ENCODE assay signal across 1 cellular context in the genomic region with DNA sequence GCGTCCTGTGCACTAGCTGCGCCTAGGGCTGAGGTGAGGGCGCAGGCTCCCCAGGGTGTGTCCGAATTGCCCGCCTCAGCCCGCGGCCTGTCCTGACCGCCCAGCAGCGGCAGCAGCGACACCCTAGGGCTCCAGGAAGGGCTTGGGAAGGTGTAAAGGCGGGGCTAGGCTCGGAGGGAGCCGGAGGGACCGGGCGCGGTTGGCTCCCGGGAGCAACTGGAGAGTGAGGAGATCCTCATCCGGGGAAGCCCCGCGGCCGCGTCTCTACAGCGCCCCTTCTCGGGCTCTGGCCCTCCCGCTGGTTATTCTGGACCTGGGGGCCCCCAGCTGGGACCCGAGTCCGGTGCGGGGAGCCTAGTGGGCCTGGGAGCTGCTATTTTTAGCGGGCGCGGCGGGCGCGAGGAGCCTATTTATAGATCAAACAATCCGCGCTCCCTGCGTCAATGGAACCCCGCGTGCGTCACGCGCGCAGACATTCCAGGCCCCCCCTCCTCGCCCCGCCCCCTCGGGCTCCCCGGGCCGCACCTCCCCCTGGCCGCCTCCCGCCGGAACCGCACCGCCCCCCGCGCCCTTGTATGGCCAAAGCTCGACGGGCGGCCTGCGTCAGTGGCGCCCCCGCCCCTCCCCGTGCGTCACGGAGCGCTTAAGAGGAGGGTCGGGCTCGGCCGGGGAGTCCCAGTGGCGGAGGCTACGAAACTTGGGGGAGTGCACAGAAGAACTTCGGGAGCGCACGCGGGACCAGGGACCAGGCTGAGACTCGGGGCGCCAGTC.
TF ChIP-seq lines count a peak whose summit lies in the region.

A gene (plus strand): TSS at position 672 of the 771 bp plus-strand sequence. CDS start 2,887 bp downstream, outside the sequence.

TF ChIP-seq in HepG2, 621 proteins besides CTCF, POLR2A, EP300 and RAD21 (continued from another document and continues in another):
- TF ChIP-seq MXD4 (CRISPR knock-in tag; IDR thresholded peaks at IDR 0.05), result peak; percentile 57; the same call in 1 of the 2 replicates
- peak; percentile 90 for TF ChIP-seq MAZ (IDR thresholded peaks at IDR 0.05; ENCODE audit: borderline replicate concordance, low read depth, low read length)
- TF ChIP-seq MAZ (CRISPR knock-in tag; IDR thresholded peaks at IDR 0.05; ENCODE audit: low read depth), result no peak; the same call in 1 of the 2 replicates
- TF ChIP-seq ZZZ3 (CRISPR knock-in tag; IDR thresholded peaks at IDR 0.05; ENCODE audit: borderline replicate concordance), result 0 out of 2 replicates have a peak, but pooled peaks have one; percentile 46
- TF ChIP-seq ZNF607 (CRISPR knock-in tag; IDR thresholded peaks at IDR 0.05; ENCODE audit: borderline replicate concordance), result peak; percentile 6; the same call in 1 of the 2 replicates
- no peak for TF ChIP-seq ZNF652 (CRISPR knock-in tag; IDR thresholded peaks at IDR 0.05; ENCODE audit: borderline replicate concordance, low read depth)
- TF ChIP-seq ZNF432 (CRISPR knock-in tag; IDR thresholded peaks at IDR 0.05; ENCODE audit: borderline replicate concordance), result no peak
- TF ChIP-seq ZBTB20 (CRISPR knock-in tag; IDR thresholded peaks at IDR 0.05; ENCODE audit: borderline replicate concordance, low read depth), result no peak
- TF ChIP-seq ZNF737 (CRISPR knock-in tag; IDR thresholded peaks at IDR 0.05; ENCODE audit: borderline replicate concordance), result no peak
- TF ChIP-seq ZNF780A (CRISPR knock-in tag; IDR thresholded peaks at IDR 0.05), result no peak
- TF ChIP-seq KDM6A (CRISPR knock-in tag; IDR thresholded peaks at IDR 0.05; ENCODE audit: low read depth), result no peak
- TF ChIP-seq, protein P1, sequence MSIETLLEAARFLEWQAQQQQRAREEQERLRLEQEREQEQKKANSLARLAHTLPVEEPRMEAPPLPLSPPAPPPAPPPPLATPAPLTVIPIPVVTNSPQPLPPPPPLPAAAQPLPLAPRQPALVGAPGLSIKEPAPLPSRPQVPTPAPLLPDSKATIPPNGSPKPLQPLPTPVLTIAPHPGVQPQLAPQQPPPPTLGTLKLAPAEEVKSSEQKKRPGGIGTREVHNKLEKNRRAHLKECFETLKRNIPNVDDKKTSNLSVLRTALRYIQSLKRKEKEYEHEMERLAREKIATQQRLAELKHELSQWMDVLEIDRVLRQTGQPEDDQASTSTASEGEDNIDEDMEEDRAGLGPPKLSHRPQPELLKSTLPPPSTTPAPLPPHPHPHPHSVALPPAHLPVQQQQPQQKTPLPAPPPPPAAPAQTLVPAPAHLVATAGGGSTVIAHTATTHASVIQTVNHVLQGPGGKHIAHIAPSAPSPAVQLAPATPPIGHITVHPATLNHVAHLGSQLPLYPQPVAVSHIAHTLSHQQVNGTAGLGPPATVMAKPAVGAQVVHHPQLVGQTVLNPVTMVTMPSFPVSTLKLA (IDR thresholded peaks at IDR 0.05), result no peak
- no peak for TF ChIP-seq ZNF549 (CRISPR knock-in tag; IDR thresholded peaks at IDR 0.05)
- TF ChIP-seq SATB2 (CRISPR knock-in tag; IDR thresholded peaks at IDR 0.05), result no peak
- TF ChIP-seq GPN1 (CRISPR knock-in tag; IDR thresholded peaks at IDR 0.05; ENCODE audit: borderline replicate concordance), result no peak
- TF ChIP-seq FOXA3 (CRISPR knock-in tag; IDR thresholded peaks at IDR 0.05), result no peak; the same call in 1 of the 2 replicates
- TF ChIP-seq FOXP1 (IDR thresholded peaks at IDR 0.05), result no peak
- peak; percentile 9; the same call in 1 of the 2 replicates for TF ChIP-seq FOXP1 (CRISPR knock-in tag; IDR thresholded peaks at IDR 0.05)
- TF ChIP-seq RBAK (CRISPR knock-in tag; IDR thresholded peaks at IDR 0.05), result no peak
- TF ChIP-seq, protein P2, sequence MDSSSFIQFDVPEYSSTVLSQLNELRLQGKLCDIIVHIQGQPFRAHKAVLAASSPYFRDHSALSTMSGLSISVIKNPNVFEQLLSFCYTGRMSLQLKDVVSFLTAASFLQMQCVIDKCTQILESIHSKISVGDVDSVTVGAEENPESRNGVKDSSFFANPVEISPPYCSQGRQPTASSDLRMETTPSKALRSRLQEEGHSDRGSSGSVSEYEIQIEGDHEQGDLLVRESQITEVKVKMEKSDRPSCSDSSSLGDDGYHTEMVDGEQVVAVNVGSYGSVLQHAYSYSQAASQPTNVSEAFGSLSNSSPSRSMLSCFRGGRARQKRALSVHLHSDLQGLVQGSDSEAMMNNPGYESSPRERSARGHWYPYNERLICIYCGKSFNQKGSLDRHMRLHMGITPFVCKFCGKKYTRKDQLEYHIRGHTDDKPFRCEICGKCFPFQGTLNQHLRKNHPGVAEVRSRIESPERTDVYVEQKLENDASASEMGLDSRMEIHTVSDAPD (CRISPR knock-in tag; IDR thresholded peaks at IDR 0.05), result no peak; the same call in 1 of the 2 replicates
- TF ChIP-seq, protein P3, sequence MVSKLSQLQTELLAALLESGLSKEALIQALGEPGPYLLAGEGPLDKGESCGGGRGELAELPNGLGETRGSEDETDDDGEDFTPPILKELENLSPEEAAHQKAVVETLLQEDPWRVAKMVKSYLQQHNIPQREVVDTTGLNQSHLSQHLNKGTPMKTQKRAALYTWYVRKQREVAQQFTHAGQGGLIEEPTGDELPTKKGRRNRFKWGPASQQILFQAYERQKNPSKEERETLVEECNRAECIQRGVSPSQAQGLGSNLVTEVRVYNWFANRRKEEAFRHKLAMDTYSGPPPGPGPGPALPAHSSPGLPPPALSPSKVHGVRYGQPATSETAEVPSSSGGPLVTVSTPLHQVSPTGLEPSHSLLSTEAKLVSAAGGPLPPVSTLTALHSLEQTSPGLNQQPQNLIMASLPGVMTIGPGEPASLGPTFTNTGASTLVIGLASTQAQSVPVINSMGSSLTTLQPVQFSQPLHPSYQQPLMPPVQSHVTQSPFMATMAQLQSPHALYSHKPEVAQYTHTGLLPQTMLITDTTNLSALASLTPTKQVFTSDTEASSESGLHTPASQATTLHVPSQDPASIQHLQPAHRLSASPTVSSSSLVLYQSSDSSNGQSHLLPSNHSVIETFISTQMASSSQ (IDR thresholded peaks at IDR 0.05; ENCODE audit: low read depth), result no peak
- TF ChIP-seq, protein P3 (CRISPR knock-in tag; IDR thresholded peaks at IDR 0.05; ENCODE audit: borderline replicate concordance), result peak; percentile 56; the same call in 1 of the 2 replicates
- TF ChIP-seq, protein P4, sequence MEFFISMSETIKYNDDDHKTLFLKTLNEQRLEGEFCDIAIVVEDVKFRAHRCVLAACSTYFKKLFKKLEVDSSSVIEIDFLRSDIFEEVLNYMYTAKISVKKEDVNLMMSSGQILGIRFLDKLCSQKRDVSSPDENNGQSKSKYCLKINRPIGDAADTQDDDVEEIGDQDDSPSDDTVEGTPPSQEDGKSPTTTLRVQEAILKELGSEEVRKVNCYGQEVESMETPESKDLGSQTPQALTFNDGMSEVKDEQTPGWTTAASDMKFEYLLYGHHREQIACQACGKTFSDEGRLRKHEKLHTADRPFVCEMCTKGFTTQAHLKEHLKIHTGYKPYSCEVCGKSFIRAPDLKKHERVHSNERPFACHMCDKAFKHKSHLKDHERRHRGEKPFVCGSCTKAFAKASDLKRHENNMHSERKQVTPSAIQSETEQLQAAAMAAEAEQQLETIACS (CRISPR knock-in tag; IDR thresholded peaks at IDR 0.05), result no peak
- TF ChIP-seq ZNF746 (CRISPR knock-in tag; IDR thresholded peaks at IDR 0.05), result peak; percentile 88; the same call in 1 of the 2 replicates
- TF ChIP-seq, protein P5, sequence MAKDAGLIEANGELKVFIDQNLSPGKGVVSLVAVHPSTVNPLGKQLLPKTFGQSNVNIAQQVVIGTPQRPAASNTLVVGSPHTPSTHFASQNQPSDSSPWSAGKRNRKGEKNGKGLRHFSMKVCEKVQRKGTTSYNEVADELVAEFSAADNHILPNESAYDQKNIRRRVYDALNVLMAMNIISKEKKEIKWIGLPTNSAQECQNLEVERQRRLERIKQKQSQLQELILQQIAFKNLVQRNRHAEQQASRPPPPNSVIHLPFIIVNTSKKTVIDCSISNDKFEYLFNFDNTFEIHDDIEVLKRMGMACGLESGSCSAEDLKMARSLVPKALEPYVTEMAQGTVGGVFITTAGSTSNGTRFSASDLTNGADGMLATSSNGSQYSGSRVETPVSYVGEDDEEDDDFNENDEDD (CRISPR knock-in tag; IDR thresholded peaks at IDR 0.05; ENCODE audit: borderline replicate concordance), result peak; percentile 52; the same call in 1 of the 2 replicates
- no peak for TF ChIP-seq ZNF841 (CRISPR knock-in tag; IDR thresholded peaks at IDR 0.05; ENCODE audit: borderline replicate concordance)
- TF ChIP-seq FOXM1 (CRISPR knock-in tag; IDR thresholded peaks at IDR 0.05), result no peak
- TF ChIP-seq EZH2 (conservative IDR thresholded peaks at IDR 0.05; ENCODE audit: low read depth, low read length), result no peak
- TF ChIP-seq, protein P6, sequence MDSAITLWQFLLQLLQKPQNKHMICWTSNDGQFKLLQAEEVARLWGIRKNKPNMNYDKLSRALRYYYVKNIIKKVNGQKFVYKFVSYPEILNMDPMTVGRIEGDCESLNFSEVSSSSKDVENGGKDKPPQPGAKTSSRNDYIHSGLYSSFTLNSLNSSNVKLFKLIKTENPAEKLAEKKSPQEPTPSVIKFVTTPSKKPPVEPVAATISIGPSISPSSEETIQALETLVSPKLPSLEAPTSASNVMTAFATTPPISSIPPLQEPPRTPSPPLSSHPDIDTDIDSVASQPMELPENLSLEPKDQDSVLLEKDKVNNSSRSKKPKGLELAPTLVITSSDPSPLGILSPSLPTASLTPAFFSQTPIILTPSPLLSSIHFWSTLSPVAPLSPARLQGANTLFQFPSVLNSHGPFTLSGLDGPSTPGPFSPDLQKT (CRISPR knock-in tag; IDR thresholded peaks at IDR 0.05; ENCODE audit: borderline replicate concordance), result peak; percentile 95; the same call in 1 of the 2 replicates
- no peak for TF ChIP-seq NR3C1 (CRISPR knock-in tag; IDR thresholded peaks at IDR 0.05)
- no peak; the same call in 1 of the 2 replicates for TF ChIP-seq ZNF605 (CRISPR knock-in tag; IDR thresholded peaks at IDR 0.05)
- no peak for TF ChIP-seq ZNF354B (CRISPR knock-in tag; IDR thresholded peaks at IDR 0.05)
- TF ChIP-seq ZNF124 (CRISPR knock-in tag; IDR thresholded peaks at IDR 0.05), result no peak
- peak; percentile 16; the same call in 1 of the 2 replicates for TF ChIP-seq BCL6 (CRISPR knock-in tag; IDR thresholded peaks at IDR 0.05)
- no peak for TF ChIP-seq MLLT10 (CRISPR knock-in tag; IDR thresholded peaks at IDR 0.05)
- TF ChIP-seq ZNF761 (CRISPR knock-in tag; conservative IDR thresholded peaks at IDR 0.05), result peak; percentile 51; the same call in 1 of the 2 replicates
- no peak for TF ChIP-seq AGO1 (IDR thresholded peaks at IDR 0.05; ENCODE audit: low read depth, low read length, poor library complexity, severe bottlenecking)
- no peak for TF ChIP-seq ELF4 (CRISPR knock-in tag; IDR thresholded peaks at IDR 0.05; ENCODE audit: borderline replicate concordance)
- no peak for TF ChIP-seq SSRP1 (CRISPR knock-in tag; IDR thresholded peaks at IDR 0.05)
- no peak for TF ChIP-seq ATM (IDR thresholded peaks at IDR 0.05; ENCODE audit: borderline replicate concordance)
- TF ChIP-seq CREM (IDR thresholded peaks at IDR 0.05), result peak; percentile 63
- TF ChIP-seq CREM (CRISPR knock-in tag; IDR thresholded peaks at IDR 0.05), result no peak
- TF ChIP-seq CEBPG (CRISPR knock-in tag; IDR thresholded peaks at IDR 0.05), result no peak
- TF ChIP-seq, protein P7, sequence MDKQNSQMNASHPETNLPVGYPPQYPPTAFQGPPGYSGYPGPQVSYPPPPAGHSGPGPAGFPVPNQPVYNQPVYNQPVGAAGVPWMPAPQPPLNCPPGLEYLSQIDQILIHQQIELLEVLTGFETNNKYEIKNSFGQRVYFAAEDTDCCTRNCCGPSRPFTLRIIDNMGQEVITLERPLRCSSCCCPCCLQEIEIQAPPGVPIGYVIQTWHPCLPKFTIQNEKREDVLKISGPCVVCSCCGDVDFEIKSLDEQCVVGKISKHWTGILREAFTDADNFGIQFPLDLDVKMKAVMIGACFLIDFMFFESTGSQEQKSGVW (CRISPR knock-in tag; IDR thresholded peaks at IDR 0.05; ENCODE audit: borderline replicate concordance), result no peak
- no peak for TF ChIP-seq MZF1 (CRISPR knock-in tag; IDR thresholded peaks at IDR 0.05; ENCODE audit: borderline replicate concordance)
- peak; percentile 71 for TF ChIP-seq CBX1 (IDR thresholded peaks at IDR 0.05; ENCODE audit: low read depth)
- TF ChIP-seq, protein P8, sequence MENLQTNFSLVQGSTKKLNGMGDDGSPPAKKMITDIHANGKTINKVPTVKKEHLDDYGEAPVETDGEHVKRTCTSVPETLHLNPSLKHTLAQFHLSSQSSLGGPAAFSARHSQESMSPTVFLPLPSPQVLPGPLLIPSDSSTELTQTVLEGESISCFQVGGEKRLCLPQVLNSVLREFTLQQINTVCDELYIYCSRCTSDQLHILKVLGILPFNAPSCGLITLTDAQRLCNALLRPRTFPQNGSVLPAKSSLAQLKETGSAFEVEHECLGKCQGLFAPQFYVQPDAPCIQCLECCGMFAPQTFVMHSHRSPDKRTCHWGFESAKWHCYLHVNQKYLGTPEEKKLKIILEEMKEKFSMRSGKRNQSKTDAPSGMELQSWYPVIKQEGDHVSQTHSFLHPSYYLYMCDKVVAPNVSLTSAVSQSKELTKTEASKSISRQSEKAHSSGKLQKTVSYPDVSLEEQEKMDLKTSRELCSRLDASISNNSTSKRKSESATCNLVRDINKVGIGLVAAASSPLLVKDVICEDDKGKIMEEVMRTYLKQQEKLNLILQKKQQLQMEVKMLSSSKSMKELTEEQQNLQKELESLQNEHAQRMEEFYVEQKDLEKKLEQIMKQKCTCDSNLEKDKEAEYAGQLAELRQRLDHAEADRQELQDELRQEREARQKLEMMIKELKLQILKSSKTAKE (CRISPR knock-in tag; IDR thresholded peaks at IDR 0.05; ENCODE audit: borderline replicate concordance), result 0 out of 2 replicates have a peak, but pooled peaks have one; percentile 48
- no peak for TF ChIP-seq CEBPB (IDR thresholded peaks at IDR 0.05; ENCODE audit: borderline replicate concordance, low read depth, low read length)
- peak; percentile 43; the same call in 1 of the 2 replicates for TF ChIP-seq NFKB2 (CRISPR knock-in tag; IDR thresholded peaks at IDR 0.05; ENCODE audit: borderline replicate concordance)
